Comparison of ENCODE assay signal across 8 cellular contexts in genomic region chr10:124717911-124718734, GRCh38. TPM values are rescaled to one million over a fixed set of nuclear protein-coding genes. Genes with fewer than 3 reads are reported as not detected.
DNase-seq lines count a peak whose midpoint lies in the region; ATAC-seq and TF ChIP-seq lines count a peak whose summit lies in the region.

No MANE protein-coding gene starts in this region.

- no peak overlapping the region for H3K4me3 ChIP-seq in BLaER1
- H3K4me3 ChIP-seq in HL-60 (replicated peaks; ENCODE audit: insufficient read depth, low read length): no peak overlapping the region
- H3K4me3 ChIP-seq in thyroid gland (replicated peaks in 1 of 3): no peak overlapping the region

- TF ChIP-seq POLR2A in thyroid gland (IDR thresholded peaks at IDR 0.05): peak in 1 of 2 donors; percentile 55

- H3K4me1 ChIP-seq in BLaER1 (peaks cover 100% of the 10 kb centered on the region), thyroid gland (peaks cover 84 to 98% of the 10 kb centered on the region in 2 donors)

- no peak overlapping the region for H3K9ac ChIP-seq in BLaER1

- peak overlapping the region; percentile 69 for H3K4me2 ChIP-seq in BLaER1

- H3K36me3 ChIP-seq in BLaER1 (peaks cover 17% of the 10 kb centered on the region), thyroid gland (no peaks in the 10 kb centered on the region)

- DNase-seq in HL-60 (ENCODE audit: low read depth in 1 of 2, low spot score in 1 of 2) (peak; percentile 79 to 96), omental fat pad (ENCODE audit: low spot score) (no peak), thyroid gland (peak; percentile 93 to 94), NCI-H526 (lab: John Stamatoyannopoulos, UW) (no peak)
- DNase-seq in activated CD4-positive, CD25-positive, alpha-beta regulatory T cell (lab: John Stamatoyannopoulos, UW): peak; percentile 50 to 60 (median 55)
- DNase-seq in central memory CD4-positive, alpha-beta T cell: peak; percentile 89

- H3K27ac ChIP-seq in BLaER1: peak overlapping the region; percentile 19; the same call in 1 of the 2 replicates
- peak overlapping the region; percentile 79 for H3K27ac ChIP-seq in HL-60 (replicated peaks)
- H3K27ac ChIP-seq in thyroid gland: peak overlapping the region; percentile 71 to 94 (median 91)

- no peaks in the 10 kb centered on the region for H3K9me3 ChIP-seq in BLaER1
- H3K9me3 ChIP-seq in thyroid gland: no peaks in the 10 kb centered on the region

- H3K27me3 ChIP-seq in BLaER1 (no peaks in the 10 kb centered on the region), HL-60 (ENCODE audit: insufficient read depth, poor library complexity, severe bottlenecking) (no peaks in the 10 kb centered on the region), thyroid gland (no peaks in the 10 kb centered on the region)

- peak; percentile 60 for ATAC-seq in GM19463 (IDR thresholded peaks at IDR 0.05; ENCODE audit: unreplicated experiment)
- ATAC-seq in omental fat pad (ENCODE audit: low FRiP score): peak; percentile 90

- WGBS in thyroid gland, 2 donors: 27 to 38% methylated on average over 12 of the region's 12 CpGs

- H4K20me1 ChIP-seq in BLaER1: peaks cover 100% of the 10 kb centered on the region

- TF ChIP-seq CTCF in HL-60 (IDR thresholded peaks at IDR 0.05; ENCODE audit: insufficient read depth, low read length) (no peak), omental fat pad (IDR thresholded peaks at IDR 0.05) (no peak), thyroid gland (IDR thresholded peaks at IDR 0.05) (no peak)

- intact Hi-C loops in thyroid gland (cut with DNase I): no loop called here

RNA-seq across cellular contexts. Expression of gene FAM53B, which starts 26.1 kb away (rescaled TPM):
- total RNA-seq in omental fat pad (10 to 100 TPM; 21.9 to 42.6 (median 32.2) TPM), thyroid gland (10 to 100 TPM; 37.6 to 96.3 (median 80.4) TPM)

Comparison
In these comparisons a context has a peak if more than half of its experiments do, and no peak if none do; other contexts are left out.
1. H3K27ac ChIP-seq: peak in every context shown above with its lines; median percentile 91 in thyroid gland; 79 in HL-60; 19 in BLaER1.
2. DNase-seq: peak in HL-60 (2 of 2), activated CD4-positive, CD25-positive, alpha-beta regulatory T cell (4 of 4), central memory CD4-positive, alpha-beta T cell (single experiment) and thyroid gland (2 of 2); none in omental fat pad (single experiment) and NCI-H526 (0 of 2).